Comparison of ENCODE assay signal across 1 cellular context in genomic region chr1:20484526-20485462, GRCh38.
TF ChIP-seq lines count a peak whose summit lies in the region.

No MANE protein-coding gene starts in this region.

TF ChIP-seq in GM23338, 12 proteins besides CTCF, POLR2A, EP300 and RAD21 (continued from another document):
- TF ChIP-seq ZNF462 (CRISPR knock-in tag; IDR thresholded peaks at IDR 0.05) (no peak), STAT1 (IDR thresholded peaks at IDR 0.05; ENCODE audit: unreplicated experiment) (no peak), POLR2AphosphoS5 (IDR thresholded peaks at IDR 0.05; ENCODE audit: low read depth) (no peak), EZH2phosphoT487 (IDR thresholded peaks at IDR 0.05; ENCODE audit: unreplicated experiment) (peak; percentile 83), ZNF331 (CRISPR knock-in tag; IDR thresholded peaks at IDR 0.05; ENCODE audit: low read depth) (no peak), EZH2 (IDR thresholded peaks at IDR 0.05; ENCODE audit: low read depth, unreplicated experiment) (peak; percentile 81)
